ENCODE assay signal across 9 cellular contexts in the genomic region with DNA sequence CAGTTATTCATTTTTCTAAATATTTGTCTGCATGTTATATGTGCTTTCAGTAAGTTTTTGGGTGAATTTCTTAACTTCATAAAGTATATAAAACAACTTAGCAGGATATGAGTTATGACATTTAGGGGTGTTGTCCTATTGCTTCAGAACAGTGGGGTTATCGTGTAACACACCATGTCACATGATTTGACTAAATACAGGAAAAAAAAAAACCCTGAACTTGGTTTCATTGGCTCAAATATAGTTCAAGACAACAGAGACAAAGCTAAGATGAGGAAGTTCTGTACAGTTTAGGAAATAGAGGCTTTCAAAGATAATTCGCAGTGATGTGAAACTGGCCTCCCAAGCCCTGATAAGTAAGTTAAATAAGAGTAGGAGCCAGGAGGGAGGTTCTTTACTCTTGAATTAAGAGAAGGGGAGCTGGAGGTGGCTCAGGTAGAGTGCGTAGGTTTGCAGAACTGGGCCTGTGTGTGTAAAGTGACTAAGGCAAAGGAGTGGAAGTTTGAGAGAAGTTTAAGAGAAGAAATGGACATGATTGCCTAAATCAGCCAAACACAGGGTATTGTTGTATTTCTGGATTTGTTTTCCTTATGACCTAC. TPM values are rescaled to one million over a fixed set of nuclear protein-coding genes. Genes with fewer than 3 reads are reported as not detected.
DNase-seq lines count a peak whose midpoint lies in the region; ATAC-seq and TF ChIP-seq lines count a peak whose summit lies in the region.
"Had no signal": no experiment of that assay in that cellular context is flagged by ENCODE, and none has a peak within 500 bp of the region (broad histone marks: within the 10 kb centered on the region; RNA-seq: fewer than 3 reads in every experiment).

No MANE protein-coding gene starts in this region.

- H3K4me3 Mint-ChIP-seq in activated CD4-positive, alpha-beta T cell treated with anti-CD3 and anti-CD28 coated beads for 36 hours = no peak overlapping the region
- H3K4me3 Mint-ChIP-seq in activated CD8-positive, alpha-beta T cell treated with anti-CD3 and anti-CD28 coated beads, Interleukin-2, amount 10 ng/mL, durations not matched to agents 7 days and 5 days = no peak overlapping the region
- H3K4me3 Mint-ChIP-seq in immature natural killer cell = peak overlapping the region; percentile 12 to 67 (median 43)

- H3K36me3 ChIP-seq in thoracic aorta = no peaks in the 10 kb centered on the region

- no peak for TF ChIP-seq CTCF in thoracic aorta (IDR thresholded peaks at IDR 0.05)

- ATAC-seq in activated CD4-positive, alpha-beta T cell treated with anti-CD3 and anti-CD28 coated beads for 36 hours = peak; percentile 30
- ATAC-seq in activated CD8-positive, alpha-beta T cell treated with anti-CD3 and anti-CD28 coated beads, Interleukin-2, amount 10 ng/mL, durations not matched to agents 7 days and 5 days = no peak
- ATAC-seq in thoracic aorta (ENCODE audit: insufficient number of reproducible peaks, low FRiP score, low read depth) (peak; percentile 37), GM21526 (IDR thresholded peaks at IDR 0.05; ENCODE audit: low FRiP score, unreplicated experiment) (no peak), HG03135 (IDR thresholded peaks at IDR 0.05; ENCODE audit: unreplicated experiment) (no peak)

- H3K27ac Mint-ChIP-seq in activated CD4-positive, alpha-beta T cell treated with anti-CD3 and anti-CD28 coated beads for 36 hours = peak overlapping the region; percentile 65
- peak overlapping the region; percentile 0 for H3K27ac Mint-ChIP-seq in activated CD8-positive, alpha-beta T cell treated with anti-CD3 and anti-CD28 coated beads, Interleukin-2, amount 10 ng/mL, durations not matched to agents 7 days and 5 days
- peak overlapping the region; percentile 70 to 90 (median 80) for H3K27ac Mint-ChIP-seq in immature natural killer cell

- no peaks in the 10 kb centered on the region for H3K36me3 Mint-ChIP-seq in activated CD4-positive, alpha-beta T cell treated with anti-CD3 and anti-CD28 coated beads for 36 hours (ENCODE audit: low read depth)
- peaks cover 3% of the 10 kb centered on the region for H3K36me3 Mint-ChIP-seq in activated CD8-positive, alpha-beta T cell treated with anti-CD3 and anti-CD28 coated beads, Interleukin-2, amount 10 ng/mL, durations not matched to agents 7 days and 5 days (ENCODE audit: low read depth)
- no peaks in the 10 kb centered on the region for H3K36me3 Mint-ChIP-seq in immature natural killer cell

- H3K9me3 ChIP-seq in thoracic aorta = no peaks in the 10 kb centered on the region

- H3K4me1 ChIP-seq in thoracic aorta (ENCODE audit: control insufficient read depth in 1 of 2, low read depth in 2 of 2) = peaks cover 47 to 71% of the 10 kb centered on the region in 2 donors

- peak overlapping the region; percentile 69 to 74 for H3K27ac ChIP-seq in thoracic aorta

- CTCF ChIA-PET in activated CD4-positive, alpha-beta T cell treated with anti-CD3 and anti-CD28 coated beads for 36 hours (lab: Charles Lee) = interaction anchor here (0.6 to 2.2 kb wide), 5 partner anchors 24 to 334 kb away, joined by 3 to 7 read pairs (median 3); no protein-coding TSS in a partner anchor
- CTCF ChIA-PET in activated CD8-positive, alpha-beta T cell treated with anti-CD3 and anti-CD28 coated beads, Interleukin-2, amount 10 ng/mL, durations not matched to agents 7 days and 5 days (lab: Charles Lee) = interaction anchor here (1.5 to 1.6 kb wide), 2 partner anchors 46 to 48 kb away, joined by 4 to 6 read pairs; no protein-coding TSS in a partner anchor

- DNase-seq in activated CD4-positive, alpha-beta T cell treated with anti-CD3 and anti-CD28 coated beads for 36 hours = no peak
- DNase-seq in activated CD4-positive, alpha-beta T cell treated with anti-CD3 and anti-CD28 coated beads for 1 hour = no peak
- DNase-seq in activated CD8-positive, alpha-beta T cell treated with anti-CD3 and anti-CD28 coated beads, Interleukin-2, amount 10 ng/mL, durations not matched to agents 7 days and 5 days = no peak
- DNase-seq in immature natural killer cell (no peak), thoracic aorta (ENCODE audit: low spot score) (no peak), NCI-H1105 treated with DMSO at 0.1 percent for 48 hours (lab: John Stamatoyannopoulos, UW) (no peak)
- DNase-seq: foreskin melanocyte had no signal

- intact Hi-C loops in activated CD4-positive, alpha-beta T cell treated with anti-CD3 and anti-CD28 coated beads for 36 hours (cut with DNase I, micrococcal nuclease) = no loop called here

- POLR2A ChIA-PET in activated CD4-positive, alpha-beta T cell treated with anti-CD3 and anti-CD28 coated beads for 36 hours (lab: Charles Lee) = no interaction called here
- POLR2A ChIA-PET in activated CD8-positive, alpha-beta T cell treated with anti-CD3 and anti-CD28 coated beads, Interleukin-2, amount 10 ng/mL, durations not matched to agents 7 days and 5 days (lab: Charles Lee) = interaction anchor here (0.6 kb wide), 1 partner anchor 410 kb away, joined by 4 read pairs; no protein-coding TSS in a partner anchor

- H3K4me1 Mint-ChIP-seq in activated CD4-positive, alpha-beta T cell treated with anti-CD3 and anti-CD28 coated beads for 36 hours = peaks cover 44% of the 10 kb centered on the region
- H3K4me1 Mint-ChIP-seq in activated CD8-positive, alpha-beta T cell treated with anti-CD3 and anti-CD28 coated beads, Interleukin-2, amount 10 ng/mL, durations not matched to agents 7 days and 5 days (ENCODE audit: low read depth) = peaks cover 33% of the 10 kb centered on the region
- H3K4me1 Mint-ChIP-seq in immature natural killer cell = peaks cover 25 to 50% of the 10 kb centered on the region in 2 donors

- peak overlapping the region; percentile 9 for H3K4me3 ChIP-seq in thoracic aorta

- H3K9me3 Mint-ChIP-seq in activated CD4-positive, alpha-beta T cell treated with anti-CD3 and anti-CD28 coated beads for 36 hours (ENCODE audit: low read depth) = no peaks in the 10 kb centered on the region
- no peaks in the 10 kb centered on the region for H3K9me3 Mint-ChIP-seq in activated CD8-positive, alpha-beta T cell treated with anti-CD3 and anti-CD28 coated beads, Interleukin-2, amount 10 ng/mL, durations not matched to agents 7 days and 5 days (ENCODE audit: insufficient read depth)
- H3K9me3 Mint-ChIP-seq in immature natural killer cell = no peaks in the 10 kb centered on the region

- H3K27me3 ChIP-seq in thoracic aorta (replicated peaks; ENCODE audit: insufficient read depth) = no peaks in the 10 kb centered on the region

- no peaks in the 10 kb centered on the region for H3K27me3 Mint-ChIP-seq in activated CD4-positive, alpha-beta T cell treated with anti-CD3 and anti-CD28 coated beads for 36 hours
- no peaks in the 10 kb centered on the region for H3K27me3 Mint-ChIP-seq in activated CD8-positive, alpha-beta T cell treated with anti-CD3 and anti-CD28 coated beads, Interleukin-2, amount 10 ng/mL, durations not matched to agents 7 days and 5 days (ENCODE audit: low read depth)
- H3K27me3 Mint-ChIP-seq in immature natural killer cell (ENCODE audit: low read depth in 3 of 3) = no peaks in the 10 kb centered on the region

RNA-seq across cellular contexts. Expression of a gene that starts 53.9 kb away (rescaled TPM):
- total RNA-seq in activated CD4-positive, alpha-beta T cell treated with anti-CD3 and anti-CD28 coated beads for 36 hours = 10 to 100 TPM; 47.5 to 70.3 TPM
- total RNA-seq in activated CD8-positive, alpha-beta T cell treated with anti-CD3 and anti-CD28 coated beads, Interleukin-2, amount 10 ng/mL, durations not matched to agents 7 days and 5 days = 10 to 100 TPM; 36.4 to 41.1 TPM
- 10 to 100 TPM; 31.3 to 64.7 (median 60.6) TPM for polyA plus RNA-seq in immature natural killer cell
- total RNA-seq in thoracic aorta = 100 to 1,000 TPM; 171 to 199 TPM

Comparison
In these comparisons a context has a peak if more than half of its experiments do, and no peak if none do; other contexts are left out.
1. ATAC-seq: peak in activated CD4-positive, alpha-beta T cell treated with anti-CD3 and anti-CD28 coated beads for 36 hours (single experiment) and thoracic aorta (single experiment); none in activated CD8-positive, alpha-beta T cell treated with anti-CD3 and anti-CD28 coated beads, Interleukin-2, amount 10 ng/mL, durations not matched to agents 7 days and 5 days (single experiment), GM21526 (single experiment) and HG03135 (single experiment).
2. H3K27ac Mint-ChIP-seq: peak in every context shown above with its lines; median percentile 80 in immature natural killer cell; 65 in activated CD4-positive, alpha-beta T cell treated with anti-CD3 and anti-CD28 coated beads for 36 hours; 0 in activated CD8-positive, alpha-beta T cell treated with anti-CD3 and anti-CD28 coated beads, Interleukin-2, amount 10 ng/mL, durations not matched to agents 7 days and 5 days.
3. H3K4me3 Mint-ChIP-seq: peak in immature natural killer cell (5 of 5); none in activated CD4-positive, alpha-beta T cell treated with anti-CD3 and anti-CD28 coated beads for 36 hours (single experiment) and activated CD8-positive, alpha-beta T cell treated with anti-CD3 and anti-CD28 coated beads, Interleukin-2, amount 10 ng/mL, durations not matched to agents 7 days and 5 days (single experiment).